29 cellular contexts compared by ENCODE assay signal in the genomic region with DNA sequence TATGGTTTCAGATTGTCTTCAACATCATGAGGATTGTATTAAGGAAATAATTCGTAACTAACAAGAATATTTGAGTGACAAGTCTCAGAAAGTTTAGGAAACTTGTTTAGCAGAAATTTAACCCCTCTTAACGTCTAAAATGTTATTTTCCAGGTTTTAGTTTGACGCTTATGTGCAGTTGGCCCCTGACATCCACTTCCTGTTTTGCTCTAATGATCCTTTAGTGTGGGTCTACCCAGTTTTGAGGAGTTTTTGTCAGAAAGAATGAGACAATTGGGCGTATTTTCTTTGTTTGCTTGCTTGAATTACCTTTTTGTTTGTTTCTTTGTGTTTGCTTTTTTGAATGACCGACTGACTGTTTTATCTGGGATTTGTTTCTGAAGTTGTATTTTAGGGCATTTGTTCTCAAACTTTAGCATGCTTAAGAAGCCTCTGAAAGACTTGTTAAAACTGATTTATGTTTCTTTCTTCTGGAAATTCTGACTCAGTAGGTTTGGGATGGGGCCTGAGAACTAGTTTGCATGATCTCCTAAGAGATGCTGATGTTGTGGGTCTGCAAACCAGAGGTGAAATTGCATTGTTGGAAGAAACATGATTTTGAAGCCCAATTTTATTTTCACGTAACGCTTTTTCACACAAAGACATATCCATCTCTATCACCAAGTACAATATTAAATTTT. TPM values are rescaled to one million over a fixed set of nuclear protein-coding genes. Genes with fewer than 3 reads are reported as not detected.
DNase-seq lines count a peak whose midpoint lies in the region; ATAC-seq, FAIRE-seq and TF ChIP-seq lines count a peak whose summit lies in the region.
"Had no signal": no experiment of that assay in that cellular context is flagged by ENCODE, and none has a peak within 500 bp of the region (broad histone marks: within the 10 kb centered on the region; RNA-seq: fewer than 3 reads in every experiment).

No MANE protein-coding gene starts in this region.

- H2AK5ac ChIP-seq in neuronal stem cell (ENCODE audit: low read depth, low read length), result no peak overlapping the region

- H3K9me1 ChIP-seq in K562 (ENCODE audit: control insufficient read depth, insufficient read depth, low read length), result no peaks in the 10 kb centered on the region

- no peak for TF ChIP-seq POLR2A in K562 (conservative IDR thresholded peaks at IDR 0.05)

- H3K36me3 ChIP-seq in DOHH2 (ENCODE audit: control insufficient read depth, low read length) (no peaks in the 10 kb centered on the region), HUES64 (ENCODE audit: insufficient read depth, low read length) (no peaks in the 10 kb centered on the region), K562 (ENCODE audit: control insufficient read depth, insufficient read depth, low read length) (no peaks in the 10 kb centered on the region), neuronal stem cell (replicated peaks in 1 of 2; ENCODE audit: control insufficient read depth in 2 of 2, insufficient read depth in 2 of 2, low read length in 2 of 2) (no peaks in the 10 kb centered on the region)
- H3K36me3 ChIP-seq: gastrocnemius medialis had no signal

- no peak overlapping the region for H4K91ac ChIP-seq in neuronal stem cell (ENCODE audit: low read depth, low read length, poor library complexity)

- TF ChIP-seq RAD21 in K562 (CRISPR knock-in tag; conservative IDR thresholded peaks at IDR 0.05 in 1 of 2, IDR thresholded peaks at IDR 0.05 in 1 of 2), result no peak

- FAIRE-seq in K562 (lab: Jason Lieb, UNC), result no peak
- FAIRE-seq: urothelium cell line had no signal

- no peak overlapping the region for H2BK12ac ChIP-seq in neuronal stem cell (ENCODE audit: low read length)

- H3K27ac ChIP-seq in DOHH2 (ENCODE audit: low read depth, low read length) (0 out of 2 replicates have a peak overlapping the region, but pooled peaks have one; percentile 7), HUES64 (ENCODE audit: low read depth, low read length) (peak overlapping the region; percentile 59; the same call in 1 of the 2 replicates), K562 (ENCODE audit: extremely low read depth, low read depth, low read length) (no peak overlapping the region), neuronal stem cell (replicated peaks; ENCODE audit: low read length) (no peak overlapping the region)
- H3K27ac ChIP-seq: gastrocnemius medialis, HL-60, PC-9 had no signal

- no peak for TF ChIP-seq EP300 in K562 (IDR thresholded peaks at IDR 0.05; ENCODE audit: low read length)

- no peak overlapping the region for H2BK15ac ChIP-seq in neuronal stem cell (ENCODE audit: low read length)

- no peaks in the 10 kb centered on the region for H3K9me3 ChIP-seq in DOHH2 (ENCODE audit: control insufficient read depth, insufficient read depth, low read length)
- H3K9me3 ChIP-seq in HUES64 (ENCODE audit: insufficient read depth, low read depth, low read length), result peaks cover 4% of the 10 kb centered on the region; the same call in 1 of the 2 replicates
- no peaks in the 10 kb centered on the region; the same call in 1 of the 2 replicates for H3K9me3 ChIP-seq in K562 (replicated peaks; ENCODE audit: control insufficient read depth, insufficient read depth, low read depth, low read length)
- H3K9me3 ChIP-seq in neuronal stem cell (replicated peaks in 1 of 2; ENCODE audit: control insufficient read depth in 2 of 2, insufficient read depth in 1 of 2, low read depth in 1 of 2, low read length in 2 of 2), result peaks cover 2 to 9% of the 10 kb centered on the region in 2 donors
- H3K9me3 ChIP-seq: gastrocnemius medialis had no signal

- H3K23ac ChIP-seq in neuronal stem cell (ENCODE audit: low read depth, low read length, poor library complexity), result no peak overlapping the region

- intact Hi-C loops in K562 (cut with micrococcal nuclease), result no loop called here

- no peak overlapping the region for H3K18ac ChIP-seq in neuronal stem cell (ENCODE audit: low read length)

- H3K4ac ChIP-seq in neuronal stem cell (ENCODE audit: low read length), result no peak overlapping the region

- no peaks in the 10 kb centered on the region for H3K79me2 ChIP-seq in DOHH2 (ENCODE audit: control insufficient read depth, low read length)
- no peaks in the 10 kb centered on the region for H3K79me2 ChIP-seq in K562 (ENCODE audit: control insufficient read depth, insufficient read depth, low read length)

- POLR2A ChIA-PET in K562 (lab: Yijun Ruan, JAX), result no interaction called here

- H3K4me3 ChIP-seq in DOHH2 (ENCODE audit: low read length) (peak overlapping the region; percentile 31; the same call in 1 of the 2 replicates), HUES64 (ENCODE audit: low read length) (no peak overlapping the region), K562 (no peak overlapping the region), neuronal stem cell (ENCODE audit: low read length in 2 of 2) (no peak overlapping the region)
- H3K4me3 ChIP-seq: gastrocnemius medialis, PC-9 had no signal

- no peak overlapping the region for H3K14ac ChIP-seq in neuronal stem cell (ENCODE audit: low read length)

- no peak overlapping the region for H2BK5ac ChIP-seq in neuronal stem cell (ENCODE audit: low read length)

- H3K27me3 ChIP-seq in DOHH2 (ENCODE audit: control insufficient read depth, low read length), result no peaks in the 10 kb centered on the region
- no peaks in the 10 kb centered on the region for H3K27me3 ChIP-seq in HUES64 (ENCODE audit: insufficient read depth, low read length)
- H3K27me3 ChIP-seq in K562 (ENCODE audit: control insufficient read depth in 2 of 2, insufficient read depth in 2 of 2, low read length in 2 of 2), result no peaks in the 10 kb centered on the region
- H3K27me3 ChIP-seq in neuronal stem cell (ENCODE audit: control insufficient read depth in 3 of 3, insufficient read depth in 3 of 3, low read depth in 1 of 3, low read length in 3 of 3), result no peaks in the 10 kb centered on the region
- H3K27me3 ChIP-seq: gastrocnemius medialis had no signal

- H3K9me2 ChIP-seq in DOHH2 (replicated peaks; ENCODE audit: control insufficient read depth, low read length), result no peaks in the 10 kb centered on the region

- peak overlapping the region; percentile 54 for H3K4me2 ChIP-seq in DOHH2 (ENCODE audit: low read length)
- no peak overlapping the region for H3K4me2 ChIP-seq in K562 (ENCODE audit: insufficient read depth, low read length)
- no peak overlapping the region for H3K4me2 ChIP-seq in neuronal stem cell (ENCODE audit: insufficient read depth, low read length, poor library complexity, severe bottlenecking)
- H3K4me2 ChIP-seq: PC-9 had no signal

- no peaks in the 10 kb centered on the region for H4K20me1 ChIP-seq in DOHH2 (ENCODE audit: control insufficient read depth, insufficient read depth, low read depth, low read length)
- H4K20me1 ChIP-seq in K562 (replicated peaks; ENCODE audit: control insufficient read depth, insufficient read depth, low read length), result no peaks in the 10 kb centered on the region

- CTCF ChIA-PET in K562 (lab: Yijun Ruan, JAX; ENCODE audit: low intra/inter-chr PET ratio), result no interaction called here

- TF ChIP-seq CTCF in DOHH2 (IDR thresholded peaks at IDR 0.05; ENCODE audit: low read depth, low read length, poor library complexity, severe bottlenecking) (no peak), K562 (IDR thresholded peaks at IDR 0.05 in 2 of 3, conservative IDR thresholded peaks at IDR 0.05 in 1 of 3; ENCODE audit: insufficient read depth in 2 of 3, low read depth in 1 of 3, low read length in 3 of 3) (no peak)

- BruUV-seq in K562 (replicated peaks; lab: Mats Ljungman, UMichigan), result no TSS peak

- H2BK120ac ChIP-seq in neuronal stem cell (ENCODE audit: low read depth, low read length), result no peak overlapping the region

- H3K4me1 ChIP-seq in DOHH2 (ENCODE audit: control insufficient read depth, low read length), result peaks cover 15% of the 10 kb centered on the region
- peaks cover 23% of the 10 kb centered on the region for H3K4me1 ChIP-seq in HUES64 (ENCODE audit: insufficient read depth, low read length)
- H3K4me1 ChIP-seq in K562 (replicated peaks in 1 of 2; ENCODE audit: control insufficient read depth in 2 of 2, insufficient read depth in 2 of 2, low read length in 2 of 2), result no peaks in the 10 kb centered on the region
- H3K4me1 ChIP-seq in neuronal stem cell (ENCODE audit: control insufficient read depth in 2 of 2, insufficient read depth in 1 of 2, low read depth in 1 of 2, low read length in 2 of 2), result peaks cover 0 to 9% of the 10 kb centered on the region in 2 donors

- H3F3A ChIP-seq in DOHH2 (ENCODE audit: control insufficient read depth, insufficient read depth), result no peaks in the 10 kb centered on the region

- H3K79me1 ChIP-seq in neuronal stem cell (ENCODE audit: low read depth, low read length), result no peaks in the 10 kb centered on the region

- DNase-seq in K562 (ENCODE audit: extremely low read depth in 1 of 4, low spot score in 3 of 4) (no peak), neuronal stem cell (ENCODE audit: low spot score) (no peak), NCI-H1417 (lab: John Stamatoyannopoulos, UW) (no peak), OCI-M1 (lab: John Stamatoyannopoulos, UW) (no peak)
- DNase-seq: activated CD4-positive, CD25-positive, alpha-beta regulatory T cell treated with anti-CD3 and anti-CD28 coated beads, Interleukin-2, amount 50 U/mL, for 72 hours; activated CD8-positive, alpha-beta memory T cell treated with anti-CD3 and anti-CD28 coated beads for 24 hours; activated naive CD4-positive, alpha-beta T cell treated with anti-CD3 and anti-CD28 coated beads for 36 hours; activated T-cell treated with anti-CD3 and anti-CD28 coated beads, Interleukin-2, amount 50 U/mL, for 4 hours; aorta; caudate nucleus; CD8-positive, alpha-beta T cell; DMS53; erythroblast; gastrocnemius medialis; islet precursor cell; MM.1S; NCI-H1694; nucleus accumbens; PC-9; retina; SHP77 treated with DMSO at 0.1 percent for 48 hours; stimulated activated CD4-positive, alpha-beta T cell treated with anti-CD3 and anti-CD28 coated beads, Interleukin-2, amount 100 ng/mL, for 48 hours; stimulated activated naive B cell treated with anti-CD40 and anti-IgM and Interleukin-4, amounts not matched to agents 10 μg/mL and 1 μg/mL and 100 μg/mL, for 72 hours had no signal

- H4K8ac ChIP-seq in neuronal stem cell (ENCODE audit: low read depth, low read length), result no peak overlapping the region

- H3K9ac ChIP-seq in HUES64 (ENCODE audit: low read depth, low read length) (no peak overlapping the region), K562 (ENCODE audit: insufficient read depth in 1 of 2, low read depth in 2 of 2, low read length in 2 of 2) (no peak overlapping the region), neuronal stem cell (ENCODE audit: low read depth, low read length, poor library complexity) (no peak overlapping the region)

- 81% methylated on average over 5 of the region's 7 CpGs for WGBS in HUES64
- WGBS in K562 (ENCODE audit: insufficient coverage, low coverage, missing lambda C conversion rate), result 3% methylated on average over 7 of the region's 7 CpGs
- WGBS in neuronal stem cell (ENCODE audit: extremely low coverage in 2 of 2, insufficient read length in 2 of 2, insufficient replicate concordance in 1 of 2), 2 donors, result 100% methylated on average over 2 of the region's 7 CpGs; no CpG with 5 or more reads in 1 of the 2 donors

- in situ Hi-C loops in K562 (cut with MboI), result no loop called here

- H2AFZ ChIP-seq in K562 (ENCODE audit: low read depth, low read length) (no peak overlapping the region), neuronal stem cell (ENCODE audit: low read length) (peak overlapping the region; percentile 65)
- H2AFZ ChIP-seq: PC-9 had no signal

- ATAC-seq in K562, result no peak
- no peak for ATAC-seq in GM18861 (IDR thresholded peaks at IDR 0.05; ENCODE audit: unreplicated experiment)
- ATAC-seq: activated T-cell treated with anti-CD3 and anti-CD28 coated beads, Interleukin-2, amount 50 U/mL, for 4 hours; CD8-positive, alpha-beta T cell; gastrocnemius medialis; stimulated activated naive B cell treated with anti-CD40 and anti-IgM and Interleukin-4, amounts not matched to agents 10 μg/mL and 1 μg/mL and 100 μg/mL, for 72 hours had no signal

RNA-seq across cellular contexts. Expression of gene RBMS3, which starts 20.6 kb away (rescaled TPM):
- 2.4 TPM for polyA plus RNA-seq in HUES64 (2013, experiment 1 of 2)
- polyA plus RNA-seq in HUES64 (2013, experiment 2 of 2), result 4.8 TPM
- total RNA-seq in K562 (2011; cell fraction: chromatin; rRNA removed; ENCODE audit: low replicate concordance), result not detected in 2 replicates
- total RNA-seq in K562 (2011; cell fraction: nucleolus; rRNA removed), result not detected in 2 replicates
- not detected in 2 replicates for total RNA-seq in K562 (2011; cell fraction: nucleoplasm; rRNA removed)
- total RNA-seq in K562 (2014; rRNA removed), result not detected in 2 replicates
- total RNA-seq in K562 (2014; rRNA removed; fragmentation: Illumina TruSeq; extraction: Trizol), result not detected in 2 replicates
- total RNA-seq in K562 (2015; rRNA removed; fragmentation: Illumina TruSeq; extraction: Trizol), result not detected in 2 replicates
- total RNA-seq in K562 (2021), result 0.20 TPM in 2 replicates
- not detected in 2 replicates for polyA plus RNA-seq in K562 (2011; rRNA removed)
- not detected in 2 replicates for polyA plus RNA-seq in K562 (2011; cell fraction: cytosol; rRNA removed)
- polyA plus RNA-seq in K562 (2011; cell fraction: nucleus; rRNA removed), result not detected in 2 replicates
- polyA plus RNA-seq in K562 (2012), result not detected in 2 replicates
- polyA plus RNA-seq in K562 (2014; fragmentation: Illumina TruSeq; extraction: Trizol), result not detected in 2 replicates
- not detected for polyA plus RNA-seq in K562 (2014; fragmentation: Nextera tagmentation; extraction: Ambion mirVana)
- polyA plus RNA-seq in K562 (2014; rRNA removed), result not detected in 2 replicates
- not detected in 2 replicates for polyA minus RNA-seq in K562 (2011; rRNA and poly(A)+ RNA removed)
- not detected in 2 replicates for polyA minus RNA-seq in K562 (2011; cell fraction: cytosol; rRNA and poly(A)+ RNA removed)
- polyA minus RNA-seq in K562 (2011; cell fraction: nucleus; rRNA and poly(A)+ RNA removed), result not detected in 2 replicates
- 0.45 TPM for polyA plus RNA-seq in neuronal stem cell (2013, experiment 1 of 2)
- polyA plus RNA-seq in neuronal stem cell (2013, experiment 2 of 2), result 0.61 TPM
- polyA plus RNA-seq: IgD-negative memory B cell had no signal

Comparison
In these comparisons a context has a peak if more than half of its experiments do, and no peak if none do; other contexts are left out.
1. H3K27ac ChIP-seq: peak in DOHH2 (single experiment) and HUES64 (single experiment); none in K562 (single experiment) and neuronal stem cell (single experiment).